9 cellular contexts compared by ENCODE assay signal in genomic region chr2:105934467-105934866, GRCh38.
DNase-seq lines count a peak whose midpoint lies in the region; ATAC-seq, FAIRE-seq and TF ChIP-seq lines count a peak whose summit lies in the region.
"Had no signal": no experiment of that assay in that cellular context is flagged by ENCODE, and none has a peak within 500 bp of the region (broad histone marks: within the 10 kb centered on the region; RNA-seq: fewer than 3 reads in every experiment).

No MANE protein-coding gene starts in this region.

- H3K4me1 ChIP-seq in HepG2 (ENCODE audit: insufficient read depth, low read length) (peaks cover 46% of the 10 kb centered on the region), right lobe of liver (no peaks in the 10 kb centered on the region), pancreas (no peaks in the 10 kb centered on the region)

- H3K4me1 Mint-ChIP-seq in activated naive CD4-positive, alpha-beta T cell treated with anti-CD3 and anti-CD28 coated beads, Interleukin-2, amount 10 ng/mL, durations not matched to agents 7 days and 5 days, result peaks cover 18% of the 10 kb centered on the region
- peaks cover 7% of the 10 kb centered on the region for H3K4me1 Mint-ChIP-seq in chondrocyte (ENCODE audit: low read depth)
- H3K4me1 Mint-ChIP-seq: IgD-negative memory B cell had no signal

- TF ChIP-seq EP300 in HepG2 (IDR thresholded peaks at IDR 0.05; ENCODE audit: low read depth in 2 of 2, low read length in 2 of 2) (peak in 1 of 2 experiments; percentile 69; a peak in 2 of 4 replicates), HepG2 (CRISPR knock-in tag; IDR thresholded peaks at IDR 0.05; ENCODE audit: borderline replicate concordance) (no peak)

- H3K27ac ChIP-seq in HepG2 (ENCODE audit: extremely low read length, insufficient read depth, low read length) (peak overlapping the region; percentile 18), right lobe of liver (no peak overlapping the region), pancreas (peak overlapping the region in 3 of 4 donors; percentile 20 to 50 (median 33))

- no peaks in the 10 kb centered on the region for H3K27me3 Mint-ChIP-seq in activated naive CD4-positive, alpha-beta T cell treated with anti-CD3 and anti-CD28 coated beads, Interleukin-2, amount 10 ng/mL, durations not matched to agents 7 days and 5 days
- peaks cover 5% of the 10 kb centered on the region for H3K27me3 Mint-ChIP-seq in chondrocyte (ENCODE audit: low read depth)

- WGBS in HepG2 (ENCODE audit: low lambda C conversion rate), result 1% methylated on average over 7 of the region's 7 CpGs
- 34% methylated on average over 7 of the region's 7 CpGs for WGBS in right lobe of liver (ENCODE audit: insufficient coverage, low coverage, low lambda C conversion rate, missing lambda C conversion rate)
- WGBS in pancreas, 2 donors, result 12 to 20% methylated on average over 7 of the region's 7 CpGs

- peak; percentile 66 for DNase-seq in HepG2 (ENCODE audit: low spot score)
- DNase-seq in right lobe of liver, result no peak
- peak; percentile 63 for DNase-seq in activated naive CD4-positive, alpha-beta T cell treated with anti-CD3 and anti-CD28 coated beads, Interleukin-2, amount 10 ng/mL, durations not matched to agents 7 days and 5 days
- no peak for DNase-seq in pancreas
- DNase-seq in urothelium cell line (ENCODE audit: low spot score), result no peak
- DNase-seq in SKM-1 (lab: John Stamatoyannopoulos, UW; ENCODE audit: unreplicated experiment), result no peak
- no peak for DNase-seq in chondrocyte (ENCODE audit: low spot score)

- peaks cover 25% of the 10 kb centered on the region for H3K9me3 Mint-ChIP-seq in activated naive CD4-positive, alpha-beta T cell treated with anti-CD3 and anti-CD28 coated beads, Interleukin-2, amount 10 ng/mL, durations not matched to agents 7 days and 5 days
- H3K9me3 Mint-ChIP-seq in chondrocyte (ENCODE audit: low read depth), result peaks cover 5% of the 10 kb centered on the region

- peak overlapping the region; percentile 46 for H3K4me2 ChIP-seq in HepG2 (ENCODE audit: low read depth, low read length)

- no peaks in the 10 kb centered on the region for H3K36me3 ChIP-seq in HepG2 (replicated peaks in 1 of 2; ENCODE audit: control insufficient read depth in 1 of 2, insufficient read depth in 2 of 2, low read length in 2 of 2)
- no peaks in the 10 kb centered on the region for H3K36me3 ChIP-seq in right lobe of liver
- H3K36me3 ChIP-seq in pancreas, result no peaks in the 10 kb centered on the region

- H3K27me3 ChIP-seq in HepG2 (ENCODE audit: control insufficient read depth in 1 of 2, insufficient read depth in 2 of 2, low read length in 2 of 2) (no peaks in the 10 kb centered on the region), right lobe of liver (no peaks in the 10 kb centered on the region), pancreas (no peaks in the 10 kb centered on the region)

- ATAC-seq in HepG2 (peak; percentile 78), right lobe of liver (no peak), pancreas (peak in 3 of 4 donors; percentile 13 to 49 (median 46)), GM19455 (IDR thresholded peaks at IDR 0.05; ENCODE audit: unreplicated experiment) (no peak)

- FAIRE-seq in HepG2 (lab: Jason Lieb, UNC) (peak; percentile 92), pancreas (lab: Jason Lieb, UNC) (no peak), urothelium cell line (lab: Jason Lieb, UNC) (no peak)

- TF ChIP-seq POLR2A in HepG2 (IDR thresholded peaks at IDR 0.05; ENCODE audit: insufficient read depth in 1 of 2, low read depth in 2 of 2, low read length in 2 of 2) (no peak), right lobe of liver (IDR thresholded peaks at IDR 0.05) (no peak)

- no peak for TF ChIP-seq CTCF in HepG2 (CRISPR knock-in tag; IDR thresholded peaks at IDR 0.05)
- no peak for TF ChIP-seq CTCF in right lobe of liver (IDR thresholded peaks at IDR 0.05)
- TF ChIP-seq CTCF in pancreas (IDR thresholded peaks at IDR 0.05), result no peak
- no peak for TF ChIP-seq CTCF in chondrocyte (IDR thresholded peaks at IDR 0.05)

- H3K9me3 ChIP-seq in HepG2 (ENCODE audit: low read length) (peaks cover 2% of the 10 kb centered on the region; the same call in 1 of the 2 replicates), right lobe of liver (no peaks in the 10 kb centered on the region), pancreas (no peaks in the 10 kb centered on the region)

- no peak overlapping the region for H3K27ac Mint-ChIP-seq in activated naive CD4-positive, alpha-beta T cell treated with anti-CD3 and anti-CD28 coated beads, Interleukin-2, amount 10 ng/mL, durations not matched to agents 7 days and 5 days
- H3K27ac Mint-ChIP-seq in chondrocyte (ENCODE audit: unreplicated experiment), result no peak overlapping the region
- H3K27ac Mint-ChIP-seq: IgD-negative memory B cell had no signal

- peaks cover 15% of the 10 kb centered on the region for H3K36me3 Mint-ChIP-seq in activated naive CD4-positive, alpha-beta T cell treated with anti-CD3 and anti-CD28 coated beads, Interleukin-2, amount 10 ng/mL, durations not matched to agents 7 days and 5 days
- H3K36me3 Mint-ChIP-seq in chondrocyte (ENCODE audit: low read depth), result no peaks in the 10 kb centered on the region
- H3K36me3 Mint-ChIP-seq: IgD-negative memory B cell had no signal

- H3K9ac ChIP-seq in HepG2 (ENCODE audit: insufficient read depth, low read depth, low read length), result no peak overlapping the region

- in situ Hi-C loops in HepG2 (cut with HindIII; ENCODE audit: extremely low pct_ligation_motif_present, low pct_unique_long_range_greater_than_20kb), result no loop called here

- TF ChIP-seq RAD21 in HepG2 (CRISPR knock-in tag; IDR thresholded peaks at IDR 0.05), result no peak

- H3K4me3 Mint-ChIP-seq in activated naive CD4-positive, alpha-beta T cell treated with anti-CD3 and anti-CD28 coated beads, Interleukin-2, amount 10 ng/mL, durations not matched to agents 7 days and 5 days, result no peak overlapping the region
- H3K4me3 Mint-ChIP-seq in chondrocyte (ENCODE audit: unreplicated experiment), result no peak overlapping the region
- H3K4me3 Mint-ChIP-seq: IgD-negative memory B cell had no signal

- CTCF ChIA-PET in HepG2 (lab: Yijun Ruan, JAX; ENCODE audit: low intra/inter-chr PET ratio, low total read pairs), result no interaction called here
- CTCF ChIA-PET in activated naive CD4-positive, alpha-beta T cell treated with anti-CD3 and anti-CD28 coated beads, Interleukin-2, amount 10 ng/mL, durations not matched to agents 7 days and 5 days (lab: Charles Lee), result interaction anchor here (0.9 to 2.3 kb wide), 2 partner anchors 15 to 150 kb away, joined by 3 to 10 read pairs; no protein-coding TSS in a partner anchor

- intact Hi-C loops in HepG2 (cut with micrococcal nuclease; ENCODE audit: unreplicated experiment) (loop anchor here (1.0 kb wide), 1 partner anchor 15 kb away; no protein-coding TSS in a partner anchor), right lobe of liver (cut with DNase I) (no loop called here), pancreas (cut with DNase I) (no loop called here)

- no peaks in the 10 kb centered on the region for H3K79me2 ChIP-seq in HepG2 (ENCODE audit: insufficient read depth, low read length)

- H2AFZ ChIP-seq in HepG2 (ENCODE audit: low read length), result no peak overlapping the region

- BruUV-seq in HepG2 (replicated peaks; lab: Mats Ljungman, UMichigan), result no TSS peak

- H3K4me3 ChIP-seq in HepG2 (replicated peaks in 1 of 3; ENCODE audit: insufficient read depth in 1 of 3, low read depth in 2 of 3, low read length in 3 of 3), result no peak overlapping the region
- H3K4me3 ChIP-seq in right lobe of liver, result no peak overlapping the region
- H3K4me3 ChIP-seq in pancreas, result peak overlapping the region in 1 of 4 donors; percentile 19

- POLR2A ChIA-PET in HepG2 (lab: Yijun Ruan, JAX), result interaction anchor here (2.0 kb wide), 1 partner anchor 15 kb away, joined by 10 read pairs; no protein-coding TSS in a partner anchor

- no peaks in the 10 kb centered on the region for H4K20me1 ChIP-seq in HepG2 (ENCODE audit: insufficient read depth, low read length)

TF ChIP-seq in HepG2, 621 proteins besides CTCF, POLR2A, EP300 and RAD21 (continues in another document):
- no peak for TF ChIP-seq MYC (CRISPR knock-in tag; IDR thresholded peaks at IDR 0.05; ENCODE audit: borderline replicate concordance)
- peak; percentile 38; the same call in 1 of the 2 replicates for TF ChIP-seq FOXO1 (CRISPR knock-in tag; IDR thresholded peaks at IDR 0.05)
- TF ChIP-seq SUZ12 (IDR thresholded peaks at IDR 0.05; ENCODE audit: low read depth, low read length), result no peak
- TF ChIP-seq ZNF879 (CRISPR knock-in tag; IDR thresholded peaks at IDR 0.05), result no peak
- TF ChIP-seq MTF2 (CRISPR knock-in tag; IDR thresholded peaks at IDR 0.05; ENCODE audit: borderline replicate concordance), result no peak
- TF ChIP-seq ZNF770 (CRISPR knock-in tag; IDR thresholded peaks at IDR 0.05), result no peak
- TF ChIP-seq FOXJ3 (CRISPR knock-in tag; IDR thresholded peaks at IDR 0.05; ENCODE audit: borderline replicate concordance), result peak; percentile 37; the same call in 1 of the 2 replicates
- no peak for TF ChIP-seq ZGPAT (CRISPR knock-in tag; IDR thresholded peaks at IDR 0.05)
- peak; percentile 15 for TF ChIP-seq XRCC5 (optimal IDR thresholded peaks at IDR 0.05; ENCODE audit: low read length)

Comparison
In these comparisons a context has a peak if more than half of its experiments do, and no peak if none do; other contexts are left out.
1. ATAC-seq: peak in HepG2 (single experiment) and pancreas (3 of 4); none in right lobe of liver (0 of 4) and GM19455 (single experiment).
2. DNase-seq: peak in HepG2 (single experiment) and activated naive CD4-positive, alpha-beta T cell treated with anti-CD3 and anti-CD28 coated beads, Interleukin-2, amount 10 ng/mL, durations not matched to agents 7 days and 5 days (single experiment); none in right lobe of liver (0 of 3), pancreas (0 of 6), urothelium cell line (single experiment), SKM-1 (single experiment) and chondrocyte (single experiment).
3. H3K27ac ChIP-seq: peak in HepG2 (single experiment) and pancreas (3 of 4); none in right lobe of liver (0 of 3).